8 cellular contexts compared by ENCODE assay signal in the genomic region with DNA sequence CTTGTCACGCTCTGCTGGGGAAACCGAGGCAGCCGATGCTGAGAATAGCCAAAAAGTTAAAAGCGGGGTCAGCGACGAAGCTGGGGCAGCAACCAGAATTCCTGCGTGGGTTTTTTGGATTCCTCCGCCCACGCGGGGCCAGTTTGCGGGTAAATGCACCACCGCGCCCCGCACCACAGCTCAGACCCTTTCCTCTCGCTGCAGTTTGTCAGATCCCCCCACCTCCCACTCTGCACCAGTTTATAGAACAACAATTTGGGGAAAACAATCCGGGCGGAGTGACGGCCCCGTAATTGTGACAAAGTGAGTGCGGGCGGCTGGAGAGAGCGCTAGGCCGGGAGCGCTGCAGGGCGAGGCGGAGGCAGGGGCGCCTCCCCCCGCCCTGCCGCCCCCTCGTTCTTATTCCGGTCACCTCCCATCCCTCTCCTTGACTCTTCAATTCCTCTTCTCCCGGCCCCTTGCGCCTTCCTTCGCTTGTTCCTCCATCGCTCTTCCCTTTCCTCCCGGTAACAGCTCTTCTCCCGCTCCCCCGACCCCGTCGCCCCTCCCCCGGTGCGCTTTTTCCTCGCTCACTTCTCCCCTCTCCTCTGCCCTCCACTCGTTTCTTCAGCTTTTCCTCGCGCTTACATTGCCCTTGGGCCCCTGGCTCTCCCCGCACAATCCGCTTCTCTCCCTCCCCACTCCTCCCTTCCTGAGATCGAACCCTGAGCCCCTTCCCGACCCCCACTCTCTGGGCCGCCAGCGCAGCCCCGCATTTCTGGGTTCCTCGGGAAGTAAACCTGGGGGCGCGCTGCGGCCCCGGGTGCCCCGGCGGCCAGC.
DNase-seq lines count a peak whose midpoint lies in the region; ATAC-seq lines count a peak whose summit lies in the region.

No MANE protein-coding gene starts in this region.

- H3K27me3 ChIP-seq in iPS-18a (ENCODE audit: control insufficient read depth, insufficient read depth, low read length), result peaks cover 91% of the 10 kb centered on the region

- H3K4me3 Mint-ChIP-seq in T-helper 2 cell treated with Interferon-gamma antibody and Interleukin-4, amounts not matched to agents 5 μg/mL and 100 μg/mL, for 36 hours, result peak overlapping the region; percentile 73
- H3K4me3 Mint-ChIP-seq in stimulated activated memory B cell treated with anti-CD40 and anti-IgM and Interleukin-4, amounts not matched to agents 10 μg/mL and 1 μg/mL and 100 μg/mL, for 72 hours, result peak overlapping the region; percentile 78

- peaks cover 20% of the 10 kb centered on the region for H3K4me1 Mint-ChIP-seq in T-helper 2 cell treated with Interferon-gamma antibody and Interleukin-4, amounts not matched to agents 5 μg/mL and 100 μg/mL, for 36 hours (ENCODE audit: low read depth)
- peaks cover 58% of the 10 kb centered on the region for H3K4me1 Mint-ChIP-seq in stimulated activated memory B cell treated with anti-CD40 and anti-IgM and Interleukin-4, amounts not matched to agents 10 μg/mL and 1 μg/mL and 100 μg/mL, for 72 hours

- no peak for DNase-seq in T-helper 2 cell treated with Interferon-gamma antibody and Interleukin-4, amounts not matched to agents 5 μg/mL and 100 μg/mL, for 36 hours (ENCODE audit: low spot score)
- DNase-seq in T-helper 2 cell (no peak), SK-N-MC (ENCODE audit: low read depth, low spot score) (no peak), GM19240 (ENCODE audit: insufficient read length, low spot score) (no peak), KG1 (lab: John Stamatoyannopoulos, UW) (no peak)

- no peaks in the 10 kb centered on the region for H3K36me3 ChIP-seq in SK-N-MC (ENCODE audit: insufficient read depth, low read length)
- no peaks in the 10 kb centered on the region for H3K36me3 ChIP-seq in iPS-18a (ENCODE audit: control insufficient read depth, low read depth, low read length)

- H3K4me3 ChIP-seq in SK-N-MC (peak overlapping the region; percentile 42; the same call in 1 of the 2 replicates), iPS-18a (ENCODE audit: low read length) (peak overlapping the region; percentile 57)

- peaks cover 16% of the 10 kb centered on the region for H3K4me1 ChIP-seq in iPS-18a (ENCODE audit: control insufficient read depth, low read depth, low read length)

- H3K27ac ChIP-seq in SK-N-MC, result no peak overlapping the region
- no peak overlapping the region for H3K27ac ChIP-seq in iPS-18a (ENCODE audit: low read length)

- H3K9ac ChIP-seq in SK-N-MC (ENCODE audit: insufficient read length) (no peak overlapping the region), iPS-18a (ENCODE audit: low read length) (no peak overlapping the region)

- no peak overlapping the region for H3K27ac Mint-ChIP-seq in T-helper 2 cell treated with Interferon-gamma antibody and Interleukin-4, amounts not matched to agents 5 μg/mL and 100 μg/mL, for 36 hours
- peak overlapping the region; percentile 71 for H3K27ac Mint-ChIP-seq in stimulated activated memory B cell treated with anti-CD40 and anti-IgM and Interleukin-4, amounts not matched to agents 10 μg/mL and 1 μg/mL and 100 μg/mL, for 72 hours

- H3K36me3 Mint-ChIP-seq in T-helper 2 cell treated with Interferon-gamma antibody and Interleukin-4, amounts not matched to agents 5 μg/mL and 100 μg/mL, for 36 hours (ENCODE audit: low read depth), result no peaks in the 10 kb centered on the region
- H3K36me3 Mint-ChIP-seq in stimulated activated memory B cell treated with anti-CD40 and anti-IgM and Interleukin-4, amounts not matched to agents 10 μg/mL and 1 μg/mL and 100 μg/mL, for 72 hours, result no peaks in the 10 kb centered on the region

- H3K9me3 ChIP-seq in SK-N-MC (ENCODE audit: low read depth, low read length) (no peaks in the 10 kb centered on the region), iPS-18a (ENCODE audit: control insufficient read depth, low read depth, low read length) (no peaks in the 10 kb centered on the region)

- no peak for ATAC-seq in stimulated activated memory B cell treated with anti-CD40 and anti-IgM and Interleukin-4, amounts not matched to agents 10 μg/mL and 1 μg/mL and 100 μg/mL, for 72 hours
- no peak for ATAC-seq in GM19397 (IDR thresholded peaks at IDR 0.05; ENCODE audit: unreplicated experiment)

- H3K27me3 Mint-ChIP-seq in T-helper 2 cell treated with Interferon-gamma antibody and Interleukin-4, amounts not matched to agents 5 μg/mL and 100 μg/mL, for 36 hours (ENCODE audit: low read depth), result peaks cover 75% of the 10 kb centered on the region
- peaks cover 83% of the 10 kb centered on the region for H3K27me3 Mint-ChIP-seq in stimulated activated memory B cell treated with anti-CD40 and anti-IgM and Interleukin-4, amounts not matched to agents 10 μg/mL and 1 μg/mL and 100 μg/mL, for 72 hours

- no peaks in the 10 kb centered on the region for H3K9me3 Mint-ChIP-seq in T-helper 2 cell treated with Interferon-gamma antibody and Interleukin-4, amounts not matched to agents 5 μg/mL and 100 μg/mL, for 36 hours
- no peaks in the 10 kb centered on the region for H3K9me3 Mint-ChIP-seq in stimulated activated memory B cell treated with anti-CD40 and anti-IgM and Interleukin-4, amounts not matched to agents 10 μg/mL and 1 μg/mL and 100 μg/mL, for 72 hours
